ENCODE assay signal across 20 cellular contexts in the genomic region with DNA sequence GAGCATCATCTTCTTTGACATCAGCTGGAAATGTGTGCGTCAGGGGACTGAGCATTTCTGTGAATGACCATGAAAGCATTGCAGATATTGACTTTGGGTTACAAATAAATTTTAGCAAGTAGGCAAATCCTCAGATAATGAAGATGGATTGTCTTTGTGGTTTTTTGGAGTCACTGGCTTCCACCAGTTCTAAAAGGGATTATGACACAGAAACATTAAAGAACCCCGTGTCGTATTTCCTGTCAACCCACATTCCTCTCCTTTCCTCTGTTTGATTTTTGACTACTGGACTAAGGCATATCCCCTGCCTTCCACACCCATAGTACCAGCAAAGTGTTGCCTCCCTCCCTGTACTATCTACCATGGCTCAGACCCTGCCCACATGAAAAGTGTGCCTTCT.
"Had no signal": no experiment of that assay in that cellular context is flagged by ENCODE, and none has a peak within 500 bp of the region (broad histone marks: within the 10 kb centered on the region; RNA-seq: fewer than 3 reads in every experiment).

No MANE protein-coding gene starts in this region.

- H3K4me3 ChIP-seq: breast epithelium, colonic mucosa, left lung, lung, prostate gland, thoracic aorta, upper lobe of left lung had no signal

- H3K27ac ChIP-seq: breast epithelium, colonic mucosa, foreskin keratinocyte, left lung, prostate gland, thoracic aorta, upper lobe of left lung, VCaP had no signal

- DNase-seq: activated CD4-positive, alpha-beta memory T cell treated with anti-CD3 and anti-CD28 coated beads, Interleukin-2, amount 10 ng/mL, durations not matched to agents 7 days and 5 days; activated CD4-positive, alpha-beta T cell treated with anti-CD3 and anti-CD28 coated beads, Interleukin-2, amount 10 ng/mL, durations not matched to agents 24 days and 14 days; activated effector memory CD4-positive, alpha-beta T cell treated with Interleukin-2 at 50 U/mL for 16 hours; activated naive CD4-positive, alpha-beta T cell treated with anti-CD3 and anti-CD28 coated beads for 36 hours; activated naive CD8-positive, alpha-beta T cell treated with anti-CD3 and anti-CD28 coated beads, Interleukin-2, amount 10 ng/mL, durations not matched to agents 7 days and 5 days; activated T-cell treated with anti-CD3 and anti-CD28 coated beads, Interleukin-2, amount 50 U/mL, for 72 hours; amniotic stem cell; colonic mucosa; left lung; natural killer cell; stimulated activated CD4-positive, alpha-beta T cell treated with anti-CD3 and anti-CD28 coated beads, Interleukin-4, amount 100 ng/mL, for 24 hours; stimulated activated naive CD4-positive, alpha-beta T cell treated with Interleukin-2 at 50 U/mL for 16 hours; upper lobe of left lung had no signal

- H3K9me3 ChIP-seq: colonic mucosa, left lung, prostate gland, thoracic aorta had no signal

- H3K36me3 ChIP-seq: breast epithelium, colonic mucosa, left lung, prostate gland, thoracic aorta, upper lobe of left lung had no signal

- H3K27me3 ChIP-seq: breast epithelium, colonic mucosa, foreskin keratinocyte, left lung, upper lobe of left lung had no signal

- H3K4me1 ChIP-seq: breast epithelium, colonic mucosa, left lung, prostate gland, upper lobe of left lung had no signal

- ATAC-seq: activated CD4-positive, CD25-positive, alpha-beta regulatory T cell treated with anti-CD3 and anti-CD28 coated beads, Interleukin-2, amount 50 U/mL, for 24 hours; activated T-cell treated with anti-CD3 and anti-CD28 coated beads, Interleukin-2, amount 50 U/mL, for 72 hours; foreskin keratinocyte; left lung; natural killer cell had no signal
